In genomic region chr16:78663690-78664089, GRCh38 we compare ENCODE assay signal across 2 cellular contexts.
A peak's percentile ranks its signal among the peaks of the same experiment; 100 is the strongest.
TF ChIP-seq lines count a peak whose summit lies in the region.

No MANE protein-coding gene starts in this region.

TF ChIP-seq in HepG2, 621 proteins besides CTCF, POLR2A, EP300 and RAD21:
- TF ChIP-seq ZNF205 (CRISPR knock-in tag; IDR thresholded peaks at IDR 0.05) (no peak), ZMYM3 (CRISPR knock-in tag; IDR thresholded peaks at IDR 0.05) (peak; percentile 33; the same call in 1 of the 2 replicates)

TF ChIP-seq in K562, 482 proteins besides CTCF, POLR2A, EP300 and RAD21:
- TF ChIP-seq, protein P1, sequence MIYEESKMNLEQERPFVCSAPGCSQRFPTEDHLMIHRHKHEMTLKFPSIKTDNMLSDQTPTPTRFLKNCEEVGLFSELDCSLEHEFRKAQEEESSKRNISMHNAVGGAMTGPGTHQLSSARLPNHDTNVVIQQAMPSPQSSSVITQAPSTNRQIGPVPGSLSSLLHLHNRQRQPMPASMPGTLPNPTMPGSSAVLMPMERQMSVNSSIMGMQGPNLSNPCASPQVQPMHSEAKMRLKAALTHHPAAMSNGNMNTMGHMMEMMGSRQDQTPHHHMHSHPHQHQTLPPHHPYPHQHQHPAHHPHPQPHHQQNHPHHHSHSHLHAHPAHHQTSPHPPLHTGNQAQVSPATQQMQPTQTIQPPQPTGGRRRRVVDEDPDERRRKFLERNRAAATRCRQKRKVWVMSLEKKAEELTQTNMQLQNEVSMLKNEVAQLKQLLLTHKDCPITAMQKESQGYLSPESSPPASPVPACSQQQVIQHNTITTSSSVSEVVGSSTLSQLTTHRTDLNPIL (CRISPR knock-in tag; IDR thresholded peaks at IDR 0.05), result no peak
- peak; percentile 55 for TF ChIP-seq RBM25 (IDR thresholded peaks at IDR 0.05; ENCODE audit: low read depth, low read length, severe bottlenecking)
TF ChIP-seq in K562: peak in this region for 1.
